ENCODE assay signal across 8 cellular contexts in the genomic region with DNA sequence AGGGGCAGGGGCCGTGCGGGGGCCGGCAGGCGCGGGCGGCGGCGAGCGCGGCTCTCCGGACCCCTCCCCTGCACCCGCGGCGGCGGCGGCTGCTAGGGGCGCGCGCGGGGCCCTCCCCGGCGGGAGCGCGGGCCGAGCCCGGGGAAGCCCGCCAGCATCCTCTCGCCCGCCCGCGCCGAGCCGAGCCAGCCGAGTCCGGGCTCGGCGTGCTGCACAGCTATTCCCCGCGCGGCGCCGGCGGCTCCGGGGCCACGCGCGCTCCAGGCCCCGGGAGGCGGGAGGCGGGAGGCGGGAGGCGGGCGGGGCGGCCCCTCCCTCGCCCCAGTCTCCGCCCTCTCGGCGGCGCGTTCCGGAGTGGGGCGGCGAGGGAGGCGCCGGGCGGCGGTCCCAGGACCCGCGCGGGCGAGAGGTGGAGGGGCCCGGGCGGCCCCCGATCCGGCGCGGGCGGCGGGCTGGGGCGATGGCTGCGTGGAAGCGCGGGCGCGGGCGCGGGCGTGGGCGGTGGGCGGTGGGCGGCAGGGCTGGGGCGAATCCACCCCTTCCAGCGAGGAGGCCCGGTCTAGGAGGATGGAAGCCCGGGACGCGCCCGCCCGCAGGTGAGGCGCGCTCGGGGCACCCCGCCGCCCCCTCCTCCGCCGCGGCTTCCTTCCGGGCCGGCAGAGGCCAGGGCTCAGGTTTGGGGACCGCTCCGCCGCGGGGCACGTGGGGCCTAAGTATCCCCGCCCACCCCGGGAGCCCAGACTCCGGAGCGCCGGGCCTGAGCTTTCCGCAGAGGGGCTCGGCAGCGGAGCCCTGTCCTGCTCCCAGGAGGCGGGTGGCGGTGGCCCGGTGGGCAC. TPM values are rescaled to one million over a fixed set of nuclear protein-coding genes. Genes with fewer than 3 reads are reported as not detected.
DNase-seq lines count a peak whose midpoint lies in the region; ATAC-seq and TF ChIP-seq lines count a peak whose summit lies in the region.

A gene (minus strand): TSS at position 261 of the 836 bp plus-strand sequence. CDS start 1,250 bp downstream, outside the sequence.

- peak within 1 kb of the TSS; percentile 46 for H3K4me3 ChIP-seq in CD8-positive, alpha-beta T cell (ENCODE audit: low read depth, low read length)
- peak within 1 kb of the TSS; percentile 51 for H3K4me3 ChIP-seq in astrocyte of the spinal cord (ENCODE audit: low read depth, low read length)

- H3K9me3 Mint-ChIP-seq in CD8-positive, alpha-beta T cell = no peaks in the 10 kb centered on the region
- no peaks in the 10 kb centered on the region for H3K9me3 Mint-ChIP-seq in T-helper 2 cell treated with Interferon-gamma antibody and Interleukin-4, amounts not matched to agents 5 μg/mL and 100 μg/mL, for 36 hours

- H3K27ac Mint-ChIP-seq in CD8-positive, alpha-beta T cell = peak within 1 kb of the TSS; percentile 77
- peak within 1 kb of the TSS; percentile 78 for H3K27ac Mint-ChIP-seq in T-helper 2 cell treated with Interferon-gamma antibody and Interleukin-4, amounts not matched to agents 5 μg/mL and 100 μg/mL, for 36 hours

- peaks cover 35% of the 10 kb centered on the region for H3K4me1 ChIP-seq in CD8-positive, alpha-beta T cell (ENCODE audit: insufficient read depth, low read length)

- peaks cover 31% of the 10 kb centered on the region for H3K4me1 Mint-ChIP-seq in CD8-positive, alpha-beta T cell (ENCODE audit: low read depth)
- peaks cover 28% of the 10 kb centered on the region for H3K4me1 Mint-ChIP-seq in T-helper 2 cell treated with Interferon-gamma antibody and Interleukin-4, amounts not matched to agents 5 μg/mL and 100 μg/mL, for 36 hours (ENCODE audit: low read depth)

- no peak within 1 kb of the TSS for H3K27ac ChIP-seq in CD8-positive, alpha-beta T cell (ENCODE audit: low read depth, low read length)

- no peaks in the 10 kb centered on the region for H3K27me3 Mint-ChIP-seq in CD8-positive, alpha-beta T cell (ENCODE audit: low read depth)
- H3K27me3 Mint-ChIP-seq in T-helper 2 cell treated with Interferon-gamma antibody and Interleukin-4, amounts not matched to agents 5 μg/mL and 100 μg/mL, for 36 hours (ENCODE audit: low read depth) = no peaks in the 10 kb centered on the region

- in situ Hi-C loops in astrocyte of the spinal cord (cut with HindIII; ENCODE audit: low sequenced_read_pairs) = no loop called here

- TF ChIP-seq CTCF in CD8-positive, alpha-beta T cell (IDR thresholded peaks at IDR 0.05) = no peak
- TF ChIP-seq CTCF in astrocyte of the spinal cord (IDR thresholded peaks at IDR 0.05; ENCODE audit: low read depth, low read length) = no peak

- no peaks in the 10 kb centered on the region for H3K36me3 ChIP-seq in CD8-positive, alpha-beta T cell (ENCODE audit: insufficient read depth, low read length)

- CTCF ChIA-PET in CD8-positive, alpha-beta T cell (lab: Charles Lee) = no interaction called here

- H3K27me3 ChIP-seq in CD8-positive, alpha-beta T cell (ENCODE audit: insufficient read depth, low read length) = no peaks in the 10 kb centered on the region

- POLR2A ChIA-PET in CD8-positive, alpha-beta T cell (lab: Charles Lee) = no interaction called here

- H3K9me3 ChIP-seq in CD8-positive, alpha-beta T cell (ENCODE audit: low read length) = no peaks in the 10 kb centered on the region

- DNase-seq in CD8-positive, alpha-beta T cell = peak; percentile 17 to 78 (median 57)
- DNase-seq in HK-2 (ENCODE audit: unreplicated experiment) (peak; percentile 52), astrocyte of the spinal cord (ENCODE audit: low read depth, low spot score) (no peak), hypothalamus (lab: John Stamatoyannopoulos, UW) (peak in 32 of 51 donors; percentile 15 to 79 (median 47)), sciatic nerve (ENCODE audit: low spot score) (peak; percentile 76), superior temporal gyrus (ENCODE audit: extremely low spot score) (no peak)
- peak; percentile 71 for DNase-seq in T-helper 2 cell treated with Interferon-gamma antibody and Interleukin-4, amounts not matched to agents 5 μg/mL and 100 μg/mL, for 36 hours (ENCODE audit: low spot score)

- peak within 1 kb of the TSS; percentile 87 for H3K4me3 Mint-ChIP-seq in CD8-positive, alpha-beta T cell
- peak within 1 kb of the TSS; percentile 92 for H3K4me3 Mint-ChIP-seq in T-helper 2 cell treated with Interferon-gamma antibody and Interleukin-4, amounts not matched to agents 5 μg/mL and 100 μg/mL, for 36 hours

- peak; percentile 62 for ATAC-seq in CD8-positive, alpha-beta T cell
- ATAC-seq in GM19438 (IDR thresholded peaks at IDR 0.05; ENCODE audit: low read depth, unreplicated experiment) (peak; percentile 57), sciatic nerve (peak; percentile 58)

- peaks cover 5% of the 10 kb centered on the region for H3K36me3 Mint-ChIP-seq in CD8-positive, alpha-beta T cell
- H3K36me3 Mint-ChIP-seq in T-helper 2 cell treated with Interferon-gamma antibody and Interleukin-4, amounts not matched to agents 5 μg/mL and 100 μg/mL, for 36 hours (ENCODE audit: low read depth) = peaks cover 12% of the 10 kb centered on the region

- intact Hi-C loops in CD8-positive, alpha-beta T cell (cut with DNase I, micrococcal nuclease) = loop anchor here (1.0 to 5.0 kb wide), 5 partner anchors 51 to 127 kb away; a partner anchor contains a TSS
- intact Hi-C loops in sciatic nerve (cut with DNase I) = no loop called here

RNA-seq across cellular contexts. Expression of the gene that starts here (rescaled TPM):
- 10 to 100 TPM; 15.6 to 23.3 TPM for total RNA-seq in CD8-positive, alpha-beta T cell
- 306 TPM for total RNA-seq in sciatic nerve

Comparison
In these comparisons a context has a peak if more than half of its experiments do, and no peak if none do; other contexts are left out.
1. RNA of the gene that starts here (total RNA-seq): 306 TPM in sciatic nerve (single experiment); 15.6 to 23.3 TPM in CD8-positive, alpha-beta T cell; every median in the first group is over 10 times any median in the second.
2. DNase-seq: peak in CD8-positive, alpha-beta T cell (7 of 7), HK-2 (single experiment), T-helper 2 cell treated with Interferon-gamma antibody and Interleukin-4, amounts not matched to agents 5 μg/mL and 100 μg/mL, for 36 hours (single experiment), hypothalamus (32 of 51) and sciatic nerve (single experiment); none in astrocyte of the spinal cord (single experiment) and superior temporal gyrus (single experiment).
3. Peak in every context shown above with its lines, with median percentiles within 50 percentile points of each other: ATAC-seq.